ENCODE assay signal across 19 cellular contexts in genomic region chr7:101885597-101885955, GRCh38.
A peak's percentile ranks its signal among the peaks of the same experiment; 100 is the strongest.
DNase-seq lines count a peak whose midpoint lies in the region; ATAC-seq and TF ChIP-seq lines count a peak whose summit lies in the region.
"Had no signal": no experiment of that assay in that cellular context is flagged by ENCODE, and none has a peak within 500 bp of the region (broad histone marks: within the 10 kb centered on the region; RNA-seq: fewer than 3 reads in every experiment).

No MANE protein-coding gene starts in this region.

- peaks cover 100% of the 10 kb centered on the region for H3K79me2 ChIP-seq in OCI-LY7 (ENCODE audit: insufficient read depth, low read depth, low read length)

- no peaks in the 10 kb centered on the region for H3K27me3 ChIP-seq in BLaER1
- H3K27me3 ChIP-seq in heart left ventricle = no peaks in the 10 kb centered on the region
- H3K27me3 ChIP-seq: testis had no signal

- no peaks in the 10 kb centered on the region for H3K9me3 Mint-ChIP-seq in activated T-cell treated with anti-CD3 and anti-CD28 coated beads, Interleukin-2, amount 50 U/mL, for 72 hours
- H3K9me3 Mint-ChIP-seq: activated naive CD8-positive, alpha-beta T cell treated with anti-CD3 and anti-CD28 coated beads, Interleukin-2, amount 50 U/mL, for 24 hours; activated T-cell treated with anti-CD3 and anti-CD28 coated beads, Interleukin-2, amount 50 U/mL, for 24 hours; central memory CD8-positive, alpha-beta T cell had no signal

- H2AFZ ChIP-seq in OCI-LY7 (ENCODE audit: low read length) = no peak overlapping the region
- H2AFZ ChIP-seq: GM23248, parathyroid adenoma had no signal

- no peak for TF ChIP-seq CTCF in OCI-LY7 (conservative IDR thresholded peaks at IDR 0.05; ENCODE audit: low read length)
- no peak for TF ChIP-seq CTCF in heart left ventricle (IDR thresholded peaks at IDR 0.05)

- DNase-seq in OCI-LY7 (ENCODE audit: low spot score) = no peak
- DNase-seq in heart left ventricle = peak in 1 of 5 donors; percentile 47
- peak; percentile 41 for DNase-seq in putamen (ENCODE audit: low spot score)
- DNase-seq in D341Med (ENCODE audit: low spot score) = no peak
- DNase-seq in HEK293T (ENCODE audit: extremely low spot score) = no peak
- DNase-seq in stimulated activated CD8-positive, alpha-beta memory T cell treated with anti-CD3 and anti-CD28 coated beads, Interleukin-4, amount 100 ng/mL, for 48 hours = no peak
- DNase-seq in activated T-cell treated with anti-CD3 and anti-CD28 coated beads, Interleukin-2, amount 50 U/mL, for 72 hours = no peak
- DNase-seq: activated CD4-positive, alpha-beta T cell treated with anti-CD3 and anti-CD28 coated beads, Interleukin-2, amount 50 U/mL, for 1 hour; activated T-cell treated with anti-CD3 and anti-CD28 coated beads, Interleukin-2, amount 50 U/mL, for 24 hours; GM23248; kidney; NCI-H2171 treated with DMSO at 0.1 percent for 48 hours; SHP77; T-helper 9 cell; testis had no signal

- BruUV-seq in OCI-LY7 (replicated peaks; lab: Mats Ljungman, UMichigan) = no TSS peak

- no peaks in the 10 kb centered on the region for H3K9me2 ChIP-seq in OCI-LY7 (ENCODE audit: insufficient read depth, low read length)

- WGBS in heart left ventricle, 4 donors = 55 to 65% (median 59%) methylated on average over 10 to 12 of the region's 12 CpGs

- no peak for TF ChIP-seq POLR2A in heart left ventricle (IDR thresholded peaks at IDR 0.05)

- H3K27ac ChIP-seq in BLaER1 (peak overlapping the region; percentile 72), OCI-LY7 (ENCODE audit: low read depth, low read length, poor library complexity, severe bottlenecking) (peak overlapping the region; percentile 93), heart left ventricle (peak overlapping the region in 9 of 12 donors; percentile 11 to 94 (median 82))
- H3K27ac ChIP-seq: GM23248, parathyroid adenoma, testis had no signal

- intact Hi-C loops in OCI-LY7 (cut with micrococcal nuclease; ENCODE audit: unreplicated experiment) = loop anchor here (2.0 to 5.0 kb wide), 3 partner anchors 29 to 105 kb away; no protein-coding TSS in a partner anchor
- intact Hi-C loops in heart left ventricle (cut with DNase I) = no loop called here

- H3K27ac Mint-ChIP-seq in activated T-cell treated with anti-CD3 and anti-CD28 coated beads, Interleukin-2, amount 50 U/mL, for 72 hours = no peak overlapping the region

- no peaks in the 10 kb centered on the region for H3K27me3 Mint-ChIP-seq in activated T-cell treated with anti-CD3 and anti-CD28 coated beads, Interleukin-2, amount 50 U/mL, for 72 hours (ENCODE audit: low read depth)
- H3K27me3 Mint-ChIP-seq: activated naive CD8-positive, alpha-beta T cell treated with anti-CD3 and anti-CD28 coated beads, Interleukin-2, amount 50 U/mL, for 24 hours; activated T-cell treated with anti-CD3 and anti-CD28 coated beads, Interleukin-2, amount 50 U/mL, for 24 hours; central memory CD8-positive, alpha-beta T cell had no signal

- POLR2A ChIA-PET in OCI-LY7 (lab: Charles Lee) = interaction anchor here (0.6 to 1.4 kb wide), 13 partner anchors 10 to 104 kb away, joined by 3 to 12 read pairs (median 5); no protein-coding TSS in a partner anchor
- POLR2A ChIA-PET in HEK293T (lab: Yijun Ruan, JAX) = no interaction called here

- H3K4me1 ChIP-seq in BLaER1 (peaks cover 100% of the 10 kb centered on the region), OCI-LY7 (ENCODE audit: insufficient read depth, low read length, poor library complexity, severe bottlenecking) (peaks cover 100% of the 10 kb centered on the region), heart left ventricle (peaks cover 6 to 63% (median 44%) of the 10 kb centered on the region in 12 donors)

- no peaks in the 10 kb centered on the region for H3K36me3 Mint-ChIP-seq in activated T-cell treated with anti-CD3 and anti-CD28 coated beads, Interleukin-2, amount 50 U/mL, for 72 hours (ENCODE audit: insufficient read depth in 2 of 2)

- peaks cover 100% of the 10 kb centered on the region for H4K20me1 ChIP-seq in BLaER1
- peaks cover 43% of the 10 kb centered on the region; the same call in 1 of the 2 replicates for H4K20me1 ChIP-seq in OCI-LY7 (ENCODE audit: insufficient read depth, low read length)

- ATAC-seq in heart left ventricle = peak in 3 of 4 donors; percentile 4 to 32 (median 18)
- ATAC-seq in activated T-cell treated with anti-CD3 and anti-CD28 coated beads, Interleukin-2, amount 50 U/mL, for 72 hours (replicated peaks in 1 of 2) = no peak

- peak overlapping the region; percentile 43 for H3K4me3 ChIP-seq in BLaER1
- peak overlapping the region; percentile 61 for H3K4me3 ChIP-seq in OCI-LY7 (ENCODE audit: low read depth, low read length, poor library complexity, severe bottlenecking)
- H3K4me3 ChIP-seq in heart left ventricle = no peak overlapping the region
- H3K4me3 ChIP-seq: GM23248, testis had no signal

- H3K36me3 ChIP-seq in BLaER1 (peaks cover 24% of the 10 kb centered on the region), OCI-LY7 (ENCODE audit: insufficient read depth, low read length) (peaks cover 56% of the 10 kb centered on the region), heart left ventricle (no peaks in the 10 kb centered on the region)

- peaks cover 28% of the 10 kb centered on the region for H3K4me1 Mint-ChIP-seq in activated T-cell treated with anti-CD3 and anti-CD28 coated beads, Interleukin-2, amount 50 U/mL, for 72 hours (ENCODE audit: low read depth)

- no peak overlapping the region for H3K4me3 Mint-ChIP-seq in activated T-cell treated with anti-CD3 and anti-CD28 coated beads, Interleukin-2, amount 50 U/mL, for 72 hours
- H3K4me3 Mint-ChIP-seq: activated naive CD8-positive, alpha-beta T cell treated with anti-CD3 and anti-CD28 coated beads, Interleukin-2, amount 50 U/mL, for 24 hours; activated T-cell treated with anti-CD3 and anti-CD28 coated beads, Interleukin-2, amount 50 U/mL, for 24 hours; central memory CD8-positive, alpha-beta T cell had no signal

- H3K9ac ChIP-seq in BLaER1 = peak overlapping the region; percentile 46
- H3K9ac ChIP-seq: GM23248, parathyroid adenoma had no signal

- H3K9me3 ChIP-seq in BLaER1 (no peaks in the 10 kb centered on the region), OCI-LY7 (ENCODE audit: low read length) (no peaks in the 10 kb centered on the region), heart left ventricle (no peaks in the 10 kb centered on the region)
- H3K9me3 ChIP-seq: testis had no signal

- H3K4me2 ChIP-seq in BLaER1 (peak overlapping the region; percentile 93), OCI-LY7 (ENCODE audit: low read length) (peak overlapping the region; percentile 85)

- CTCF ChIA-PET in OCI-LY7 (lab: Charles Lee; ENCODE audit: unreplicated experiment) (interaction anchor here (1.3 to 1.4 kb wide), 2 partner anchors 15 to 16 kb away, joined by 3 to 5 read pairs; no protein-coding TSS in a partner anchor), HEK293T (lab: Yijun Ruan, JAX) (no interaction called here)

TF ChIP-seq in HEK293T, 16 proteins besides CTCF, POLR2A, EP300 and RAD21:
- no peak for TF ChIP-seq BHLHE40 (IDR thresholded peaks at IDR 0.05; ENCODE audit: borderline replicate concordance)
- TF ChIP-seq PKNOX1 (IDR thresholded peaks at IDR 0.05) = no peak
- no peak for TF ChIP-seq ELF4 (IDR thresholded peaks at IDR 0.05)
- no peak for TF ChIP-seq FOXA1 (IDR thresholded peaks at IDR 0.05)
- TF ChIP-seq LEF1 (IDR thresholded peaks at IDR 0.05; ENCODE audit: borderline replicate concordance) = no peak
- TF ChIP-seq SUZ12 (IDR thresholded peaks at IDR 0.05) = no peak
- no peak for TF ChIP-seq SP1 (IDR thresholded peaks at IDR 0.05)
- no peak for TF ChIP-seq FOXM1 (IDR thresholded peaks at IDR 0.05; ENCODE audit: borderline replicate concordance)
- TF ChIP-seq ARNT (IDR thresholded peaks at IDR 0.05) = no peak

Comparison
In these comparisons a context has a peak if more than half of its experiments do, and no peak if none do; other contexts are left out.
1. H3K4me3 ChIP-seq: peak in BLaER1 (single experiment) and OCI-LY7 (single experiment); none in heart left ventricle (0 of 12).
2. ATAC-seq: peak in heart left ventricle (3 of 4); none in activated T-cell treated with anti-CD3 and anti-CD28 coated beads, Interleukin-2, amount 50 U/mL, for 72 hours (0 of 2).
3. Peak in every context shown above with its lines, with median percentiles within 50 percentile points of each other: H3K27ac ChIP-seq.